ENCODE assay signal across 22 cellular contexts in genomic region chr18:48201952-48202898, GRCh38.
DNase-seq lines count a peak whose midpoint lies in the region; ATAC-seq, FAIRE-seq and TF ChIP-seq lines count a peak whose summit lies in the region.
"Had no signal": no experiment of that assay in that cellular context is flagged by ENCODE, and none has a peak within 500 bp of the region (broad histone marks: within the 10 kb centered on the region; RNA-seq: fewer than 3 reads in every experiment).

No MANE protein-coding gene starts in this region.

- H3K18ac ChIP-seq in H9 (ENCODE audit: insufficient read length, low read depth, low read length) = no peak overlapping the region

- peak; percentile 43; the same call in 1 of the 3 replicates for ATAC-seq in HepG2
- ATAC-seq in sciatic nerve = peak; percentile 17
- ATAC-seq: PC-3 had no signal

- FAIRE-seq in HepG2 (lab: Jason Lieb, UNC) = no peak

- H3K27ac ChIP-seq in H9 (ENCODE audit: insufficient read length, low read depth, low read length) = no peak overlapping the region
- no peak overlapping the region for H3K27ac ChIP-seq in Peyer's patch
- H3K27ac ChIP-seq in HepG2 (ENCODE audit: extremely low read length, insufficient read depth, low read length) = no peak overlapping the region
- H3K27ac ChIP-seq in PC-9 = no peak overlapping the region
- H3K27ac ChIP-seq: HL-60, SJCRH30 had no signal

- no peak for TF ChIP-seq CTCF in H9 (conservative IDR thresholded peaks at IDR 0.05)
- TF ChIP-seq CTCF in Peyer's patch (IDR thresholded peaks at IDR 0.05) = no peak
- TF ChIP-seq CTCF in HepG2 (CRISPR knock-in tag; IDR thresholded peaks at IDR 0.05) = no peak
- TF ChIP-seq CTCF in GM10266 (IDR thresholded peaks at IDR 0.05; ENCODE audit: control insufficient read depth, insufficient read depth, low read depth, missing control alignments) = no peak
- no peak for TF ChIP-seq CTCF in PC-9 (conservative IDR thresholded peaks at IDR 0.05)

- H2AFZ ChIP-seq in H9 (ENCODE audit: low read length) (no peak overlapping the region), HepG2 (ENCODE audit: low read length) (no peak overlapping the region), PC-9 (no peak overlapping the region)

- no peak overlapping the region for H2BK12ac ChIP-seq in H9 (ENCODE audit: insufficient read length, low read depth, low read length)

- H4K8ac ChIP-seq in H9 (replicated peaks; ENCODE audit: insufficient read length, low read depth, low read length) = no peak overlapping the region

- H3K9me3 Mint-ChIP-seq in H9 = no peaks in the 10 kb centered on the region

- POLR2A ChIA-PET in HepG2 (lab: Yijun Ruan, JAX) (no interaction called here), PC-9 (lab: Charles Lee; ENCODE audit: unreplicated experiment) (no interaction called here)

- intact Hi-C loops in HepG2 (cut with micrococcal nuclease; ENCODE audit: unreplicated experiment) = no loop called here
- intact Hi-C loops in sciatic nerve (cut with DNase I) = no loop called here
- intact Hi-C loops in PC-9 (cut with micrococcal nuclease; ENCODE audit: unreplicated experiment) = no loop called here

- no peak for TF ChIP-seq RAD21 in HepG2 (CRISPR knock-in tag; IDR thresholded peaks at IDR 0.05)

- H3K36me3 ChIP-seq in Peyer's patch (no peaks in the 10 kb centered on the region), HepG2 (replicated peaks in 1 of 2; ENCODE audit: control insufficient read depth in 1 of 2, insufficient read depth in 2 of 2, low read length in 2 of 2) (no peaks in the 10 kb centered on the region), PC-9 (ENCODE audit: low read depth) (no peaks in the 10 kb centered on the region)
- H3K36me3 ChIP-seq: MG63, SJCRH30 had no signal

- H3K4ac ChIP-seq in H9 (ENCODE audit: low read depth, low read length) = no peak overlapping the region

- no peak overlapping the region for H2BK15ac ChIP-seq in H9 (ENCODE audit: low read depth, low read length)

- H3K79me1 ChIP-seq in H9 (ENCODE audit: insufficient read depth, low read depth, low read length, poor library complexity, severe bottlenecking) = no peaks in the 10 kb centered on the region

- no peak overlapping the region for H2BK5ac ChIP-seq in H9 (ENCODE audit: insufficient read length, low read length)

- no CpG with 5 or more reads among the region's 21 CpGs for WGBS in H9 (ENCODE audit: extremely low coverage, insufficient read length, low lambda C conversion rate)
- 46% methylated on average over 17 of the region's 21 CpGs for WGBS in HepG2 (ENCODE audit: low lambda C conversion rate)

- no peaks in the 10 kb centered on the region for H3K23me2 ChIP-seq in H9 (ENCODE audit: insufficient read length, low read depth, low read length, poor library complexity, severe bottlenecking)

- no peak overlapping the region for H3K4me3 ChIP-seq in Peyer's patch
- H3K4me3 ChIP-seq in HepG2 (replicated peaks in 1 of 3; ENCODE audit: insufficient read depth in 1 of 3, low read depth in 2 of 3, low read length in 3 of 3) = no peak overlapping the region
- H3K4me3 ChIP-seq in PC-9 = no peak overlapping the region
- H3K4me3 ChIP-seq: MG63, SJCRH30 had no signal

- H3K27me3 ChIP-seq in H9 (ENCODE audit: insufficient read depth, low read length) (no peaks in the 10 kb centered on the region), Peyer's patch (no peaks in the 10 kb centered on the region), HepG2 (ENCODE audit: control insufficient read depth in 1 of 2, insufficient read depth in 2 of 2, low read length in 2 of 2) (peaks cover 2 to 29% of the 10 kb centered on the region in 2 experiments; a peak in 3 of 5 replicates), PC-9 (ENCODE audit: insufficient read depth, low read depth) (peaks cover 14% of the 10 kb centered on the region; the same call in 1 of the 2 replicates)
- H3K27me3 ChIP-seq: MG63, SJCRH30 had no signal

- no peak overlapping the region for H3K56ac ChIP-seq in H9 (ENCODE audit: insufficient read length, low read depth, low read length)

- H3K4me2 ChIP-seq in H9 (ENCODE audit: insufficient read depth, insufficient read length, low read length) = no peak overlapping the region
- no peak overlapping the region for H3K4me2 ChIP-seq in HepG2 (ENCODE audit: low read depth, low read length)
- H3K4me2 ChIP-seq in PC-9 = no peak overlapping the region

- H3K9ac ChIP-seq in H9 (ENCODE audit: extremely low read depth, insufficient read length, low read length) (no peak overlapping the region), HepG2 (ENCODE audit: insufficient read depth, low read depth, low read length) (no peak overlapping the region)

- no peaks in the 10 kb centered on the region for H4K20me1 ChIP-seq in H9 (ENCODE audit: control insufficient read depth, insufficient read depth, insufficient read length)
- no peaks in the 10 kb centered on the region for H4K20me1 ChIP-seq in HepG2 (ENCODE audit: insufficient read depth, low read length)
- H4K20me1 ChIP-seq in PC-9 (ENCODE audit: insufficient read depth) = no peaks in the 10 kb centered on the region

- H3K4me1 ChIP-seq in H9 (ENCODE audit: insufficient read depth, low read length) (no peaks in the 10 kb centered on the region), Peyer's patch (peaks cover 0 to 7% (median 0%) of the 10 kb centered on the region in 4 donors), HepG2 (ENCODE audit: insufficient read depth, low read length) (no peaks in the 10 kb centered on the region), PC-9 (replicated peaks; ENCODE audit: insufficient read depth) (peaks cover 4% of the 10 kb centered on the region; the same call in 1 of the 2 replicates)
- H3K4me1 ChIP-seq: SJCRH30 had no signal

- H3K23ac ChIP-seq in H9 (ENCODE audit: insufficient read length, low read depth, low read length) = no peak overlapping the region

- H3K9me2 ChIP-seq in PC-9 (ENCODE audit: insufficient read depth) = no peaks in the 10 kb centered on the region

- no peaks in the 10 kb centered on the region for H3K9me3 ChIP-seq in H9 (ENCODE audit: control insufficient read depth, low read depth, low read length)
- H3K9me3 ChIP-seq in Peyer's patch = no peaks in the 10 kb centered on the region
- no peaks in the 10 kb centered on the region for H3K9me3 ChIP-seq in HepG2 (ENCODE audit: low read length)
- H3K9me3 ChIP-seq in PC-9 (ENCODE audit: insufficient read depth, low read depth) = no peaks in the 10 kb centered on the region
- H3K9me3 ChIP-seq: MG63, SJCRH30 had no signal

- H3K27me3 Mint-ChIP-seq in H9 (ENCODE audit: low read depth) = peaks cover 15% of the 10 kb centered on the region

- H3K4me1 Mint-ChIP-seq in H9 = peaks cover 4 to 5% of the 10 kb centered on the region in 2 experiments
- H3K4me1 Mint-ChIP-seq: IgD-negative memory B cell had no signal

- H2BK20ac ChIP-seq in H9 (ENCODE audit: low read depth, low read length, poor library complexity, severe bottlenecking) = no peak overlapping the region

- DNase-seq in H9 = no peak
- DNase-seq in Peyer's patch = peak in 2 of 3 donors; percentile 82 to 87
- DNase-seq in HepG2 (ENCODE audit: low spot score) = no peak
- no peak for DNase-seq in sciatic nerve (ENCODE audit: low spot score)
- DNase-seq in NCI-H526 (lab: John Stamatoyannopoulos, UW) = no peak
- DNase-seq in GM10266 (ENCODE audit: extremely low spot score) = no peak
- no peak for DNase-seq in PC-9
- DNase-seq: ACHN, C1 segment of cervical spinal cord, DMS 273 treated with DMSO at 0.1 percent for 48 hours, DND-41, H7, Karpas-422, MG63, NCI-H1048, NCI-H1436 treated with DMSO at 0.1 percent for 48 hours, NCI-H2081 treated with DMSO at 0.1 percent for 48 hours, NCI-H2227 treated with DMSO at 0.1 percent for 48 hours, PC-3, SJCRH30 had no signal

- H4K5ac ChIP-seq in H9 (ENCODE audit: insufficient read length, low read depth, low read length) = no peak overlapping the region

- BruUV-seq in HepG2 (replicated peaks; lab: Mats Ljungman, UMichigan) = no TSS peak
- no TSS peak for BruUV-seq in PC-9 (replicated peaks; lab: Mats Ljungman, UMichigan)

- no peaks in the 10 kb centered on the region for H3F3A ChIP-seq in PC-9 (ENCODE audit: insufficient read depth, low read depth)

- H3T11ph ChIP-seq in H9 (ENCODE audit: low read length) = no peak overlapping the region

- TF ChIP-seq POLR2A in Peyer's patch (IDR thresholded peaks at IDR 0.05) = no peak
- no peak for TF ChIP-seq POLR2A in HepG2 (IDR thresholded peaks at IDR 0.05; ENCODE audit: insufficient read depth in 1 of 2, low read depth in 2 of 2, low read length in 2 of 2)

- no peak overlapping the region for H2BK120ac ChIP-seq in H9 (ENCODE audit: low read depth, low read length, poor library complexity, severe bottlenecking)

- in situ Hi-C loops in HepG2 (cut with HindIII; ENCODE audit: extremely low pct_ligation_motif_present, low pct_unique_long_range_greater_than_20kb) = no loop called here

- TF ChIP-seq EP300 in HepG2 (IDR thresholded peaks at IDR 0.05; ENCODE audit: low read depth in 2 of 2, low read length in 2 of 2) = no peak
- TF ChIP-seq EP300 in HepG2 (CRISPR knock-in tag; IDR thresholded peaks at IDR 0.05; ENCODE audit: borderline replicate concordance) = no peak

- no peak overlapping the region for H4K91ac ChIP-seq in H9 (ENCODE audit: insufficient read length, low read depth, low read length)

- CTCF ChIA-PET in HepG2 (lab: Yijun Ruan, JAX; ENCODE audit: low intra/inter-chr PET ratio, low total read pairs) = no interaction called here
- CTCF ChIA-PET in PC-9 (lab: Charles Lee) = no interaction called here

- H3K27ac Mint-ChIP-seq in H9 = peak overlapping the region in 2 of 3 experiments; percentile 37 to 61; a peak in 3 of 7 replicates
- H3K27ac Mint-ChIP-seq: IgD-negative memory B cell had no signal

- H3K4me3 Mint-ChIP-seq in H9 = no peak overlapping the region
- H3K4me3 Mint-ChIP-seq: IgD-negative memory B cell had no signal

- no peaks in the 10 kb centered on the region for H3K36me3 Mint-ChIP-seq in H9 (ENCODE audit: insufficient read depth in 1 of 3, low read depth in 3 of 3)
- H3K36me3 Mint-ChIP-seq: IgD-negative memory B cell had no signal

- no peaks in the 10 kb centered on the region for H3K79me2 ChIP-seq in H9 (ENCODE audit: insufficient read depth, low read length)
- no peaks in the 10 kb centered on the region for H3K79me2 ChIP-seq in HepG2 (ENCODE audit: insufficient read depth, low read length)
- H3K79me2 ChIP-seq in PC-9 (ENCODE audit: low read depth) = no peaks in the 10 kb centered on the region

- H2AK5ac ChIP-seq in H9 (ENCODE audit: insufficient read length, low read length) = no peak overlapping the region

- no peak overlapping the region; the same call in 1 of the 2 replicates for H3K14ac ChIP-seq in H9 (ENCODE audit: insufficient read depth, low read length)

TF ChIP-seq in HepG2, 621 proteins besides CTCF, POLR2A, EP300 and RAD21 (continues in another document):
- TF ChIP-seq ZC3H4 (CRISPR knock-in tag; IDR thresholded peaks at IDR 0.05; ENCODE audit: borderline replicate concordance) (no peak), ZNF430 (CRISPR knock-in tag; IDR thresholded peaks at IDR 0.05) (no peak), RFXANK (CRISPR knock-in tag; IDR thresholded peaks at IDR 0.05) (no peak), ZBTB1 (CRISPR knock-in tag; IDR thresholded peaks at IDR 0.05; ENCODE audit: borderline replicate concordance) (no peak), ZNF180 (CRISPR knock-in tag; IDR thresholded peaks at IDR 0.05; ENCODE audit: borderline replicate concordance, low read depth) (no peak), ZNF572 (CRISPR knock-in tag; IDR thresholded peaks at IDR 0.05) (no peak), ZNF10 (CRISPR knock-in tag; IDR thresholded peaks at IDR 0.05; ENCODE audit: borderline replicate concordance, low read depth) (no peak), EED (CRISPR knock-in tag; IDR thresholded peaks at IDR 0.05) (no peak)

Comparison
In these comparisons a context has a peak if more than half of its experiments do, and no peak if none do; other contexts are left out.
1. DNase-seq: peak in Peyer's patch (2 of 3); none in H9 (single experiment), HepG2 (single experiment), sciatic nerve (single experiment), NCI-H526 (0 of 2), GM10266 (single experiment) and PC-9 (0 of 2).